1 cellular context compared by ENCODE assay signal in the genomic region with DNA sequence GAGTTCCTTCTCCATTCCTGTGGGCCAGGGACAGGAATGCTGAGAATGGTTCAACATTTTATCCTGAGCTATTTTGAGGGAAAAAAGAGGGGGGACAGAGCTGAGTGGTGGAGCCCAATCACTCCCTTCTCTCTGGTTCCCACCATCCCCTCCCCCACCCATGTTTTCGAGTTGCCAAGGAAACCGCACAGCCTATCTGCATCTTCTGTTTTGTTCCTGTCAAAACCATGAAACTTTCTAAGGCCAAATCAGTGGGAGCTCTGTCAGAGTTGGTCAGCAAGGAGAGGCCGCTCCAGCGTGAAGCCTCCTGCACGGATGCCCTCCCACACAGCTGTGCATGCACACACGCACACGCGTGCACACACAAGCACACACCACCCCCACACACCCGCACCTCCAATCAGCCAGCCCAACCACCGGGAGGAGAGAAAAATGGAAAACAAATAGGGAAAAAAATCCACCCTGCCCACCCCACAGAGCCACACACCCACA.
TF ChIP-seq lines count a peak whose summit lies in the region.

No MANE protein-coding gene starts in this region.

TF ChIP-seq in WTC11, 78 proteins besides CTCF, POLR2A, EP300 and RAD21 (continued from another document):
- TF ChIP-seq, protein P1, sequence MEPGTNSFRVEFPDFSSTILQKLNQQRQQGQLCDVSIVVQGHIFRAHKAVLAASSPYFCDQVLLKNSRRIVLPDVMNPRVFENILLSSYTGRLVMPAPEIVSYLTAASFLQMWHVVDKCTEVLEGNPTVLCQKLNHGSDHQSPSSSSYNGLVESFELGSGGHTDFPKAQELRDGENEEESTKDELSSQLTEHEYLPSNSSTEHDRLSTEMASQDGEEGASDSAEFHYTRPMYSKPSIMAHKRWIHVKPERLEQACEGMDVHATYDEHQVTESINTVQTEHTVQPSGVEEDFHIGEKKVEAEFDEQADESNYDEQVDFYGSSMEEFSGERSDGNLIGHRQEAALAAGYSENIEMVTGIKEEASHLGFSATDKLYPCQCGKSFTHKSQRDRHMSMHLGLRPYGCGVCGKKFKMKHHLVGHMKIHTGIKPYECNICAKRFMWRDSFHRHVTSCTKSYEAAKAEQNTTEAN (CRISPR knock-in tag; IDR thresholded peaks at IDR 0.05): no peak
- TF ChIP-seq, protein P2, sequence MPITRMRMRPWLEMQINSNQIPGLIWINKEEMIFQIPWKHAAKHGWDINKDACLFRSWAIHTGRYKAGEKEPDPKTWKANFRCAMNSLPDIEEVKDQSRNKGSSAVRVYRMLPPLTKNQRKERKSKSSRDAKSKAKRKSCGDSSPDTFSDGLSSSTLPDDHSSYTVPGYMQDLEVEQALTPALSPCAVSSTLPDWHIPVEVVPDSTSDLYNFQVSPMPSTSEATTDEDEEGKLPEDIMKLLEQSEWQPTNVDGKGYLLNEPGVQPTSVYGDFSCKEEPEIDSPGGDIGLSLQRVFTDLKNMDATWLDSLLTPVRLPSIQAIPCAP (CRISPR knock-in tag; IDR thresholded peaks at IDR 0.05): no peak
- TF ChIP-seq ZNF263 (CRISPR knock-in tag; IDR thresholded peaks at IDR 0.05; ENCODE audit: low read depth) (no peak), TEAD4 (CRISPR knock-in tag; IDR thresholded peaks at IDR 0.05) (no peak), SP1 (CRISPR knock-in tag; conservative IDR thresholded peaks at IDR 0.05) (no peak)
TF ChIP-seq in WTC11: peak in this region for 0.
